Comparison of ENCODE assay signal across 2 cellular contexts in genomic region chr4:54109226-54110018, GRCh38.
TF ChIP-seq lines count a peak whose summit lies in the region.

No MANE protein-coding gene starts in this region.

TF ChIP-seq in GM23338, 12 proteins besides CTCF, POLR2A, EP300 and RAD21 (continued from another document):
- TF ChIP-seq, protein P1, sequence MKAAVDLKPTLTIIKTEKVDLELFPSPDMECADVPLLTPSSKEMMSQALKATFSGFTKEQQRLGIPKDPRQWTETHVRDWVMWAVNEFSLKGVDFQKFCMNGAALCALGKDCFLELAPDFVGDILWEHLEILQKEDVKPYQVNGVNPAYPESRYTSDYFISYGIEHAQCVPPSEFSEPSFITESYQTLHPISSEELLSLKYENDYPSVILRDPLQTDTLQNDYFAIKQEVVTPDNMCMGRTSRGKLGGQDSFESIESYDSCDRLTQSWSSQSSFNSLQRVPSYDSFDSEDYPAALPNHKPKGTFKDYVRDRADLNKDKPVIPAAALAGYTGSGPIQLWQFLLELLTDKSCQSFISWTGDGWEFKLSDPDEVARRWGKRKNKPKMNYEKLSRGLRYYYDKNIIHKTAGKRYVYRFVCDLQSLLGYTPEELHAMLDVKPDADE (IDR thresholded peaks at IDR 0.05), result no peak
- TF ChIP-seq, protein P2, sequence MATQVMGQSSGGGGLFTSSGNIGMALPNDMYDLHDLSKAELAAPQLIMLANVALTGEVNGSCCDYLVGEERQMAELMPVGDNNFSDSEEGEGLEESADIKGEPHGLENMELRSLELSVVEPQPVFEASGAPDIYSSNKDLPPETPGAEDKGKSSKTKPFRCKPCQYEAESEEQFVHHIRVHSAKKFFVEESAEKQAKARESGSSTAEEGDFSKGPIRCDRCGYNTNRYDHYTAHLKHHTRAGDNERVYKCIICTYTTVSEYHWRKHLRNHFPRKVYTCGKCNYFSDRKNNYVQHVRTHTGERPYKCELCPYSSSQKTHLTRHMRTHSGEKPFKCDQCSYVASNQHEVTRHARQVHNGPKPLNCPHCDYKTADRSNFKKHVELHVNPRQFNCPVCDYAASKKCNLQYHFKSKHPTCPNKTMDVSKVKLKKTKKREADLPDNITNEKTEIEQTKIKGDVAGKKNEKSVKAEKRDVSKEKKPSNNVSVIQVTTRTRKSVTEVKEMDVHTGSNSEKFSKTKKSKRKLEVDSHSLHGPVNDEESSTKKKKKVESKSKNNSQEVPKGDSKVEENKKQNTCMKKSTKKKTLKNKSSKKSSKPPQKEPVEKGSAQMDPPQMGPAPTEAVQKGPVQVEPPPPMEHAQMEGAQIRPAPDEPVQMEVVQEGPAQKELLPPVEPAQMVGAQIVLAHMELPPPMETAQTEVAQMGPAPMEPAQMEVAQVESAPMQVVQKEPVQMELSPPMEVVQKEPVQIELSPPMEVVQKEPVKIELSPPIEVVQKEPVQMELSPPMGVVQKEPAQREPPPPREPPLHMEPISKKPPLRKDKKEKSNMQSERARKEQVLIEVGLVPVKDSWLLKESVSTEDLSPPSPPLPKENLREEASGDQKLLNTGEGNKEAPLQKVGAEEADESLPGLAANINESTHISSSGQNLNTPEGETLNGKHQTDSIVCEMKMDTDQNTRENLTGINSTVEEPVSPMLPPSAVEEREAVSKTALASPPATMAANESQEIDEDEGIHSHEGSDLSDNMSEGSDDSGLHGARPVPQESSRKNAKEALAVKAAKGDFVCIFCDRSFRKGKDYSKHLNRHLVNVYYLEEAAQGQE (IDR thresholded peaks at IDR 0.05; ENCODE audit: unreplicated experiment), result no peak
- TF ChIP-seq ZNF462 (CRISPR knock-in tag; IDR thresholded peaks at IDR 0.05) (no peak), STAT1 (IDR thresholded peaks at IDR 0.05; ENCODE audit: unreplicated experiment) (no peak)

TF ChIP-seq in SK-N-SH, 30 proteins besides CTCF, POLR2A, EP300 and RAD21 (continued from another document):
- TF ChIP-seq, protein P2 (IDR thresholded peaks at IDR 0.05; ENCODE audit: low read depth, low read length), result no peak
- TF ChIP-seq PBX3 (IDR thresholded peaks at IDR 0.05), result no peak
